10 cellular contexts compared by ENCODE assay signal in genomic region chr20:59145926-59146800, GRCh38. TPM values are rescaled to one million over a fixed set of nuclear protein-coding genes. Genes with fewer than 3 reads are reported as not detected.
DNase-seq lines count a peak whose midpoint lies in the region; ATAC-seq and TF ChIP-seq lines count a peak whose summit lies in the region.
"Had no signal": no experiment of that assay in that cellular context is flagged by ENCODE, and none has a peak within 500 bp of the region (broad histone marks: within the 10 kb centered on the region; RNA-seq: fewer than 3 reads in every experiment).

No MANE protein-coding gene starts in this region.

- H4K20me1 ChIP-seq in neural progenitor cell (ENCODE audit: low read depth): no peaks in the 10 kb centered on the region

- DNase-seq in activated T-helper 1 cell treated with Interleukin-2 at 50 U/mL for 16 hours (ENCODE audit: low read depth) (peak; percentile 40), inferior parietal cortex (ENCODE audit: extremely low spot score) (peak; percentile 17), NCI-H2107 (lab: John Stamatoyannopoulos, UW) (no peak), neural progenitor cell (ENCODE audit: low spot score) (no peak)
- DNase-seq in stimulated activated CD8-positive, alpha-beta memory T cell treated with anti-CD3 and anti-CD28 coated beads, Interleukin-4, amount 100 ng/mL, for 24 hours (ENCODE audit: low read depth): peak; percentile 68
- DNase-seq: NCI-H1048 had no signal

- no peak overlapping the region for H3K9ac ChIP-seq in neural progenitor cell

- H3K4me1 ChIP-seq in neural progenitor cell: no peaks in the 10 kb centered on the region

- H2AFZ ChIP-seq in neural progenitor cell (replicated peaks): no peak overlapping the region

- H3K79me2 ChIP-seq in neural progenitor cell (ENCODE audit: low read depth): no peaks in the 10 kb centered on the region

- H3K4me1 Mint-ChIP-seq in neural progenitor cell: peaks cover 4% of the 10 kb centered on the region

- no peak for TF ChIP-seq CTCF in neural progenitor cell (IDR thresholded peaks at IDR 0.05)

- H3K27me3 Mint-ChIP-seq in neural progenitor cell (ENCODE audit: insufficient read depth, low read depth): peaks cover 5% of the 10 kb centered on the region

- H3K4me2 ChIP-seq in neural progenitor cell: no peak overlapping the region

- no peaks in the 10 kb centered on the region for H3F3A ChIP-seq in neural progenitor cell (ENCODE audit: low read depth)

- no peak overlapping the region for H3K4me3 Mint-ChIP-seq in neural progenitor cell

- no peak overlapping the region for H3K27ac ChIP-seq in neural progenitor cell

- no peaks in the 10 kb centered on the region for H3K27me3 ChIP-seq in neural progenitor cell

- H3K36me3 ChIP-seq in neural progenitor cell: no peaks in the 10 kb centered on the region

- H3K9me3 Mint-ChIP-seq in neural progenitor cell: peaks cover 2% of the 10 kb centered on the region

- H3K9me3 ChIP-seq in neural progenitor cell (ENCODE audit: low read depth): no peaks in the 10 kb centered on the region

- no peak overlapping the region for H3K27ac Mint-ChIP-seq in neural progenitor cell

- H3K4me3 ChIP-seq in neural progenitor cell: no peak overlapping the region

- peak; percentile 61 for ATAC-seq in GM19351 (IDR thresholded peaks at IDR 0.05; ENCODE audit: unreplicated experiment)
- ATAC-seq in GM21515 (IDR thresholded peaks at IDR 0.05; ENCODE audit: unreplicated experiment): no peak
- ATAC-seq in HG03520 (IDR thresholded peaks at IDR 0.05; ENCODE audit: unreplicated experiment): no peak

- no peaks in the 10 kb centered on the region for H3K36me3 Mint-ChIP-seq in neural progenitor cell

RNA-seq across cellular contexts. Expression of gene ZNF831, which starts 17.5 kb away (rescaled TPM):
- total RNA-seq in neural progenitor cell (ENCODE audit: low replicate concordance): not detected in 2 replicates
- total RNA-seq: endothelial cell of umbilical vein had no signal

Comparison
In these comparisons a context has a peak if more than half of its experiments do, and no peak if none do; other contexts are left out.
1. DNase-seq: peak in activated T-helper 1 cell treated with Interleukin-2 at 50 U/mL for 16 hours (single experiment), inferior parietal cortex (single experiment) and stimulated activated CD8-positive, alpha-beta memory T cell treated with anti-CD3 and anti-CD28 coated beads, Interleukin-4, amount 100 ng/mL, for 24 hours (single experiment); none in NCI-H2107 (single experiment) and neural progenitor cell (single experiment).